Comparison of ENCODE assay signal across 24 cellular contexts in the genomic region with DNA sequence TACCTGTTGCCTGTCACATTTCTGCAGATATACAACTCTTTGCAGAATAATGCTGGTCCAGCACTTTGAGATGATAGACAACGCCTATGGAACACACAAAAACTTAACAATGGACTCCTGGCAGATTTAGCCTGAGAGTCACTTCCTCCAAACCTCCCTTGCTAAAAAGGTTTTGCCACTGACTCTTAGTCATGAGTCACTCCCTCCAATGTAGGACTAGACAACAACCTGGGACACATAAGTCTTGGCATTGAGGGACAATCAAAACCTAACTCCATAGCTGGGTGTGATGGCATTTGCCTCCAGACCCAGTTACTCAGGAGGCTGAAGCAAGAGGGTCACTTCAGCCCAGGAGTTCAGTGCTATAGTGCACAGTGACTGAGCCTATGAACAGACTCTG. TPM values are rescaled to one million over a fixed set of nuclear protein-coding genes. Genes with fewer than 3 reads are reported as not detected.
DNase-seq lines count a peak whose midpoint lies in the region; ATAC-seq and TF ChIP-seq lines count a peak whose summit lies in the region.
"Had no signal": no experiment of that assay in that cellular context is flagged by ENCODE, and none has a peak within 500 bp of the region (broad histone marks: within the 10 kb centered on the region; RNA-seq: fewer than 3 reads in every experiment).

No MANE protein-coding gene starts in this region.

- H3K36me3 Mint-ChIP-seq in MCF 10A (ENCODE audit: insufficient read depth, unreplicated experiment), result no peaks in the 10 kb centered on the region
- no peaks in the 10 kb centered on the region for H3K36me3 Mint-ChIP-seq in stimulated activated effector memory CD8-positive, alpha-beta T cell treated with anti-CD3 and anti-CD28 coated beads, Interleukin-12 subunit alpha, Interleukin-12 subunit beta, amount 100 ng/mL, for 72 hours
- H3K36me3 Mint-ChIP-seq: IgD-negative memory B cell, natural killer cell, WTC11 had no signal

- intact Hi-C loops in MCF 10A (cut with micrococcal nuclease) (no loop called here), breast epithelium (cut with DNase I; ENCODE audit: low total_unique reads) (no loop called here), prostate gland (cut with DNase I) (no loop called here)

- TF ChIP-seq POLR2A in breast epithelium (IDR thresholded peaks at IDR 0.05), result no peak
- TF ChIP-seq POLR2A in prostate gland (IDR thresholded peaks at IDR 0.05), result no peak

- 65 to 67% methylated on average over 1 of the region's 1 CpG for WGBS in esophagus, 2 donors
- 92% methylated on average over 1 of the region's 1 CpG for WGBS in prostate gland

- H3K27me3 ChIP-seq in breast epithelium, result no peaks in the 10 kb centered on the region
- no peaks in the 10 kb centered on the region for H3K27me3 ChIP-seq in RWPE2 (ENCODE audit: insufficient read depth, poor library complexity, severe bottlenecking)
- no peaks in the 10 kb centered on the region for H3K27me3 ChIP-seq in esophagus (ENCODE audit: control insufficient read depth in 1 of 2, insufficient read depth in 2 of 2, low read length in 2 of 2)
- no peaks in the 10 kb centered on the region for H3K27me3 ChIP-seq in prostate gland (replicated peaks; ENCODE audit: insufficient read depth)
- H3K27me3 ChIP-seq: tibial artery had no signal

- H3K9me3 Mint-ChIP-seq in MCF 10A (ENCODE audit: unreplicated experiment), result peaks cover 3% of the 10 kb centered on the region
- no peaks in the 10 kb centered on the region for H3K9me3 Mint-ChIP-seq in stimulated activated effector memory CD8-positive, alpha-beta T cell treated with anti-CD3 and anti-CD28 coated beads, Interleukin-12 subunit alpha, Interleukin-12 subunit beta, amount 100 ng/mL, for 72 hours
- H3K9me3 Mint-ChIP-seq: activated naive CD4-positive, alpha-beta T cell treated with anti-CD3 and anti-CD28 coated beads for 36 hours; CD4-positive, alpha-beta T cell; IgD-negative memory B cell; natural killer cell had no signal

- POLR2A ChIA-PET in MCF 10A (lab: Yijun Ruan, JAX), result interaction anchor here (0.9 to 1.0 kb wide), 2 partner anchors 12 to 23 kb away, joined by 3 to 4 read pairs; no protein-coding TSS in a partner anchor
- POLR2A ChIA-PET in HEK293T (lab: Yijun Ruan, JAX), result no interaction called here

- no peak overlapping the region for H3K27ac Mint-ChIP-seq in MCF 10A (ENCODE audit: low read depth, unreplicated experiment)
- H3K27ac Mint-ChIP-seq in stimulated activated effector memory CD8-positive, alpha-beta T cell treated with anti-CD3 and anti-CD28 coated beads, Interleukin-12 subunit alpha, Interleukin-12 subunit beta, amount 100 ng/mL, for 72 hours, result no peak overlapping the region
- H3K27ac Mint-ChIP-seq: activated naive CD4-positive, alpha-beta T cell treated with anti-CD3 and anti-CD28 coated beads for 36 hours; CD4-positive, alpha-beta T cell; IgD-negative memory B cell; natural killer cell; WTC11 had no signal

- H3K4me1 Mint-ChIP-seq in MCF 10A (ENCODE audit: insufficient read depth, unreplicated experiment), result no peaks in the 10 kb centered on the region
- H3K4me1 Mint-ChIP-seq in stimulated activated effector memory CD8-positive, alpha-beta T cell treated with anti-CD3 and anti-CD28 coated beads, Interleukin-12 subunit alpha, Interleukin-12 subunit beta, amount 100 ng/mL, for 72 hours, result no peaks in the 10 kb centered on the region
- H3K4me1 Mint-ChIP-seq: IgD-negative memory B cell, natural killer cell, WTC11 had no signal

- H3K4me1 ChIP-seq in breast epithelium (no peaks in the 10 kb centered on the region), RWPE2 (ENCODE audit: insufficient read depth, poor library complexity, severe bottlenecking) (no peaks in the 10 kb centered on the region), esophagus (ENCODE audit: control insufficient read depth in 2 of 2, insufficient read depth in 2 of 2, low read length in 1 of 2) (no peaks in the 10 kb centered on the region), prostate gland (replicated peaks) (no peaks in the 10 kb centered on the region)

- H3K4me3 Mint-ChIP-seq in MCF 10A (ENCODE audit: unreplicated experiment), result no peak overlapping the region
- no peak overlapping the region for H3K4me3 Mint-ChIP-seq in stimulated activated effector memory CD8-positive, alpha-beta T cell treated with anti-CD3 and anti-CD28 coated beads, Interleukin-12 subunit alpha, Interleukin-12 subunit beta, amount 100 ng/mL, for 72 hours
- H3K4me3 Mint-ChIP-seq: activated naive CD4-positive, alpha-beta T cell treated with anti-CD3 and anti-CD28 coated beads for 36 hours; CD4-positive, alpha-beta T cell; IgD-negative memory B cell; natural killer cell; WTC11 had no signal

- H3K4me3 ChIP-seq in breast epithelium, result no peak overlapping the region
- no peak overlapping the region for H3K4me3 ChIP-seq in RWPE2 (ENCODE audit: severe bottlenecking)
- H3K4me3 ChIP-seq in esophagus (ENCODE audit: low read depth in 1 of 2, low read length in 2 of 2), result no peak overlapping the region
- no peak overlapping the region for H3K4me3 ChIP-seq in prostate gland
- H3K4me3 ChIP-seq: tibial artery had no signal

- H3K27me3 Mint-ChIP-seq in MCF 10A (ENCODE audit: insufficient read depth, unreplicated experiment), result no peaks in the 10 kb centered on the region
- H3K27me3 Mint-ChIP-seq: CD4-positive, alpha-beta T cell had no signal

- ATAC-seq in RWPE2 (ENCODE audit: low read depth) (peak; percentile 21; the same call in 1 of the 3 replicates), GM21528 (IDR thresholded peaks at IDR 0.05; ENCODE audit: low FRiP score, unreplicated experiment) (no peak)
- ATAC-seq in stimulated activated effector memory CD8-positive, alpha-beta T cell treated with anti-CD3 and anti-CD28 coated beads, Interleukin-12 subunit alpha, Interleukin-12 subunit beta, amount 100 ng/mL, for 72 hours, result peak; percentile 34
- ATAC-seq: natural killer cell, WTC11 had no signal

- TF ChIP-seq CTCF in MCF 10A (IDR thresholded peaks at IDR 0.05; ENCODE audit: unreplicated experiment), result no peak
- no peak for TF ChIP-seq CTCF in breast epithelium (IDR thresholded peaks at IDR 0.05)
- TF ChIP-seq CTCF in RWPE2 (IDR thresholded peaks at IDR 0.05; ENCODE audit: poor library complexity, severe bottlenecking), result no peak
- no peak for TF ChIP-seq CTCF in prostate gland (IDR thresholded peaks at IDR 0.05)

- H3K9me3 ChIP-seq in breast epithelium (no peaks in the 10 kb centered on the region), RWPE2 (ENCODE audit: severe bottlenecking) (no peaks in the 10 kb centered on the region), esophagus (ENCODE audit: control insufficient read depth in 2 of 2, insufficient read depth in 1 of 2, low read depth in 1 of 2, low read length in 1 of 2) (no peaks in the 10 kb centered on the region), prostate gland (no peaks in the 10 kb centered on the region)
- H3K9me3 ChIP-seq: tibial artery had no signal

- H3K36me3 ChIP-seq in breast epithelium (no peaks in the 10 kb centered on the region), RWPE2 (ENCODE audit: low read depth) (no peaks in the 10 kb centered on the region), esophagus (ENCODE audit: control insufficient read depth in 2 of 2, insufficient read depth in 2 of 2, low read length in 1 of 2) (no peaks in the 10 kb centered on the region), prostate gland (no peaks in the 10 kb centered on the region)
- H3K36me3 ChIP-seq: tibial artery had no signal

- CTCF ChIA-PET in MCF 10A (lab: Yijun Ruan, JAX), result interaction anchor here (0.7 to 2.5 kb wide), 3 partner anchors 11 to 46 kb away, joined by 3 to 10 read pairs (median 4); no protein-coding TSS in a partner anchor
- CTCF ChIA-PET in HEK293T (lab: Yijun Ruan, JAX), result no interaction called here

- BruUV-seq in MCF 10A (replicated peaks; lab: Mats Ljungman, UMichigan), result no TSS peak

- DNase-seq in MCF 10A (ENCODE audit: unreplicated experiment) (peak; percentile 29), breast epithelium (ENCODE audit: low spot score in 2 of 2) (no peak), RWPE2 (ENCODE audit: low spot score) (no peak), prostate gland (ENCODE audit: low spot score) (no peak), HEK293T (ENCODE audit: extremely low spot score) (no peak)
- DNase-seq in stimulated activated effector memory CD8-positive, alpha-beta T cell treated with anti-CD3 and anti-CD28 coated beads, Interleukin-12 subunit alpha, Interleukin-12 subunit beta, amount 100 ng/mL, for 72 hours (ENCODE audit: low spot score in 2 of 2), result no peak
- DNase-seq: activated CD4-positive, alpha-beta T cell treated with anti-CD3 and anti-CD28 coated beads, Interleukin-2, amount 50 U/mL, for 4 hours; activated naive CD4-positive, alpha-beta T cell treated with anti-CD3 and anti-CD28 coated beads for 36 hours; amniotic stem cell; CD4-positive, alpha-beta T cell; effector memory CD4-positive, alpha-beta T cell; EL; glutamatergic neuron; islet precursor cell; natural killer cell; NCI-H146; NCI-H446 treated with DMSO at 0.1 percent for 48 hours; Right ventricle myocardium superior; T-helper 9 cell; tibial artery had no signal

- H3K27ac ChIP-seq in breast epithelium (no peak overlapping the region), RWPE2 (ENCODE audit: poor library complexity, severe bottlenecking) (no peak overlapping the region), esophagus (ENCODE audit: low read depth in 2 of 2, low read length in 1 of 2) (peak overlapping the region; percentile 10 to 80), prostate gland (no peak overlapping the region)
- H3K27ac ChIP-seq: tibial artery had no signal

TF ChIP-seq in HEK293T, 16 proteins besides CTCF, POLR2A, EP300 and RAD21 (continues in another document):
- no peak for TF ChIP-seq BHLHE40 (IDR thresholded peaks at IDR 0.05; ENCODE audit: borderline replicate concordance)
- TF ChIP-seq ZNF384 (IDR thresholded peaks at IDR 0.05), result no peak
- no peak for TF ChIP-seq SUZ12 (IDR thresholded peaks at IDR 0.05)
- TF ChIP-seq, protein P1, sequence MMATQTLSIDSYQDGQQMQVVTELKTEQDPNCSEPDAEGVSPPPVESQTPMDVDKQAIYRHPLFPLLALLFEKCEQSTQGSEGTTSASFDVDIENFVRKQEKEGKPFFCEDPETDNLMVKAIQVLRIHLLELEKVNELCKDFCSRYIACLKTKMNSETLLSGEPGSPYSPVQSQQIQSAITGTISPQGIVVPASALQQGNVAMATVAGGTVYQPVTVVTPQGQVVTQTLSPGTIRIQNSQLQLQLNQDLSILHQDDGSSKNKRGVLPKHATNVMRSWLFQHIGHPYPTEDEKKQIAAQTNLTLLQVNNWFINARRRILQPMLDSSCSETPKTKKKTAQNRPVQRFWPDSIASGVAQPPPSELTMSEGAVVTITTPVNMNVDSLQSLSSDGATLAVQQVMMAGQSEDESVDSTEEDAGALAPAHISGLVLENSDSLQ (IDR thresholded peaks at IDR 0.05), result no peak
- TF ChIP-seq LEF1 (IDR thresholded peaks at IDR 0.05; ENCODE audit: borderline replicate concordance), result no peak
- no peak for TF ChIP-seq FOXA1 (IDR thresholded peaks at IDR 0.05)
- TF ChIP-seq TARDBP (IDR thresholded peaks at IDR 0.05), result no peak
- no peak for TF ChIP-seq NFRKB (IDR thresholded peaks at IDR 0.05)
- no peak for TF ChIP-seq SP1 (IDR thresholded peaks at IDR 0.05)

RNA-seq across cellular contexts. Expression of a gene that starts 22.0 kb away (rescaled TPM):
- total RNA-seq in MCF 10A (2022) (104 and 106 TPM in 2 replicates), breast epithelium (10 to 100 TPM; 69.0 to 97.2 (median 93.7) TPM), prostate gland (10 to 100 TPM; 46.8 to 70.9 TPM)
- 10 to 100 TPM; 16.7 to 56.1 TPM for polyA plus RNA-seq in esophagus

RNA-seq across cellular contexts. Expression of a gene that starts 44.6 kb away (rescaled TPM):
- total RNA-seq in MCF 10A (2022) (43.5 and 61.4 TPM in 2 replicates), breast epithelium (10 to 100 TPM; 22.9 to 54.2 (median 36.7) TPM), prostate gland (10 to 100 TPM; 55.3 to 70.1 TPM)
- 10 to 100 TPM; 47.7 to 48.6 TPM for polyA plus RNA-seq in esophagus

Comparison
In these comparisons a context has a peak if more than half of its experiments do, and no peak if none do; other contexts are left out.
1. H3K27ac ChIP-seq: peak in esophagus (2 of 2); none in breast epithelium (0 of 2), RWPE2 (single experiment) and prostate gland (0 of 2).